8 cellular contexts compared by ENCODE assay signal in genomic region chr12:53053223-53054111, GRCh38.
A peak's percentile ranks its signal among the peaks of the same experiment; 100 is the strongest.
DNase-seq lines count a peak whose midpoint lies in the region; ATAC-seq, FAIRE-seq and TF ChIP-seq lines count a peak whose summit lies in the region.

No MANE protein-coding gene starts in this region.

- H3K27ac ChIP-seq in layer of hippocampus (ENCODE audit: low read depth, low read length) = peak overlapping the region; percentile 98

- peak; percentile 12 to 27 for ATAC-seq in activated CD4-positive, CD25-positive, alpha-beta regulatory T cell treated with anti-CD3 and anti-CD28 coated beads, Interleukin-2, amount 50 U/mL, for 24 hours

- DNase-seq in EH (ENCODE audit: low read depth) = peak; percentile 43
- peak; percentile 4 for DNase-seq in MV-4-11 (lab: John Stamatoyannopoulos, UW)
- peak; percentile 38 for DNase-seq in choroid plexus epithelial cell (ENCODE audit: low read depth)
- peak; percentile 59 to 65 for DNase-seq in stimulated activated CD4-positive, alpha-beta T cell treated with anti-CD3 and anti-CD28 coated beads, Interleukin-2, amount 100 ng/mL, for 24 hours
- no peak for DNase-seq in NCI-H446 (lab: John Stamatoyannopoulos, UW)
- DNase-seq in urothelium cell line (ENCODE audit: low spot score) = no peak

- no peak for FAIRE-seq in urothelium cell line (lab: Jason Lieb, UNC)

- peak; percentile 77 for TF ChIP-seq CTCF in choroid plexus epithelial cell (conservative IDR thresholded peaks at IDR 0.05; ENCODE audit: low read depth, low read length)

- H3K27me3 ChIP-seq in layer of hippocampus (ENCODE audit: control insufficient read depth, insufficient read depth, low read length) = no peaks in the 10 kb centered on the region

- peak overlapping the region; percentile 57 for H3K4me3 ChIP-seq in choroid plexus epithelial cell (ENCODE audit: low read depth, low read length)

Comparison
In these comparisons a context has a peak if more than half of its experiments do, and no peak if none do; other contexts are left out.
1. DNase-seq: peak in EH (single experiment), MV-4-11 (single experiment), choroid plexus epithelial cell (single experiment) and stimulated activated CD4-positive, alpha-beta T cell treated with anti-CD3 and anti-CD28 coated beads, Interleukin-2, amount 100 ng/mL, for 24 hours (2 of 2); none in NCI-H446 (0 of 2) and urothelium cell line (single experiment).